ENCODE assay signal across 20 cellular contexts in the genomic region with DNA sequence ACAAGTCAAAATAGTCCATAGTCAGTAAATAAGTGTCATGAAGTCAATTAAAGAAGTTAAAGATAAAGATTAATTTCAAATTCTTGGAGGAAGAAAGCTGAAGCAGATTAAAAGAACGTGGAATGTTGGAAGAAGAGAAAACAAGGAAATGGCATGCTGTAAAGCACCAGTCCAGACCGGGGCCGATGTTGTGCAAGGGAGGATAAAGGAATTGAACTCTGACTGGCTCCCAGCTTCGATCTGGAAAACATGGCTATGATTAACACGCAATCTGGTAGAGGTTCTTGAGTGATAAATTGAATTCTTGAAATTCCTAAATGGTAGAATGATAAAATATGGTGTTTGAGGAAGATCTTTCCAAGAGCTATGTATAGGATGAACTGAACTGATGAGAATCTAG.
A peak's percentile ranks its signal among the peaks of the same experiment; 100 is the strongest.
DNase-seq lines count a peak whose midpoint lies in the region; TF ChIP-seq lines count a peak whose summit lies in the region.
"Had no signal": no experiment of that assay in that cellular context is flagged by ENCODE, and none has a peak within 500 bp of the region (broad histone marks: within the 10 kb centered on the region; RNA-seq: fewer than 3 reads in every experiment).

No MANE protein-coding gene starts in this region.

- no peaks in the 10 kb centered on the region for H3K9me3 ChIP-seq in mammary epithelial cell (replicated peaks; ENCODE audit: insufficient read depth, low read length)
- H3K9me3 ChIP-seq: HAP-1, lower lobe of right lung, psoas muscle, stomach had no signal

- H3K27me3 ChIP-seq in mammary epithelial cell (ENCODE audit: insufficient read depth, low read length) = no peaks in the 10 kb centered on the region
- H3K27me3 ChIP-seq: stomach had no signal

- no peak for TF ChIP-seq CTCF in AG04449 (IDR thresholded peaks at IDR 0.05; ENCODE audit: insufficient read depth, low read length, missing control alignments)
- no peak for TF ChIP-seq CTCF in epithelial cell of esophagus (IDR thresholded peaks at IDR 0.05; ENCODE audit: insufficient read depth, low read depth, low read length, missing control alignments)
- TF ChIP-seq CTCF in mammary epithelial cell (conservative IDR thresholded peaks at IDR 0.05 in 1 of 2, IDR thresholded peaks at IDR 0.05 in 1 of 2; ENCODE audit: extremely low read depth in 1 of 2, insufficient read depth in 1 of 2, low read depth in 1 of 2, low read length in 2 of 2) = no peak

- H3K9ac ChIP-seq in mammary epithelial cell (ENCODE audit: insufficient read depth, low read length) = no peak overlapping the region

- CTCF ChIA-PET in AG04449 (lab: Yijun Ruan, JAX) (interaction anchor here (1.2 to 1.4 kb wide), 2 partner anchors 9 to 10 kb away, joined by 3 to 5 read pairs; no protein-coding TSS in a partner anchor), mammary epithelial cell (lab: Charles Lee; ENCODE audit: low non-redundant PET) (no interaction called here)

- in situ Hi-C loops in mammary epithelial cell (cut with MboI; ENCODE audit: low sequenced_read_pairs in 2 of 2) = no loop called here

- no peaks in the 10 kb centered on the region for H3K79me2 ChIP-seq in mammary epithelial cell (ENCODE audit: insufficient read depth, low read length)

- dilution Hi-C loops in mammary epithelial cell (cut with HindIII; ENCODE audit: low sequenced_read_pairs) = no loop called here

- peak; percentile 21 for DNase-seq in AG04449 (ENCODE audit: low read depth, low spot score)
- DNase-seq in HCEC 1CT = peak; percentile 69
- DNase-seq in epithelial cell of esophagus (ENCODE audit: low read depth) = peak; percentile 32
- DNase-seq in mucosa of gallbladder (ENCODE audit: low spot score) = peak; percentile 65
- DNase-seq in effector CD8-positive, alpha-beta T cell (lab: John Stamatoyannopoulos, UW) = no peak
- DNase-seq in mammary epithelial cell = no peak
- no peak for DNase-seq in 8988T
- no peak for DNase-seq in NCI-H1092 (lab: John Stamatoyannopoulos, UW)
- DNase-seq: activated CD4-positive, alpha-beta T cell treated with anti-CD3 and anti-CD28 coated beads for 1 hour; activated CD8-positive, alpha-beta memory T cell treated with anti-CD3 and anti-CD28 coated beads, Interleukin-2, amount 50 U/mL, for 4 hours; dorsolateral prefrontal cortex; GDM1; lower lobe of right lung; naive thymus-derived CD4-positive, alpha-beta T cell; NCI-H146; NCI-H345; psoas muscle; SHP77; stomach had no signal

- 97% methylated on average over 5 of the region's 5 CpGs for WGBS in mammary epithelial cell (ENCODE audit: low coverage, missing lambda C conversion rate)

- POLR2A ChIA-PET in AG04449 (lab: Yijun Ruan, JAX) = no interaction called here

- H2AFZ ChIP-seq in mammary epithelial cell (ENCODE audit: low read depth, low read length) = no peak overlapping the region

- no peak overlapping the region for H3K27ac ChIP-seq in mammary epithelial cell (ENCODE audit: insufficient read depth, low read depth, low read length)
- H3K27ac ChIP-seq: dorsolateral prefrontal cortex, lower lobe of right lung, psoas muscle, stomach had no signal

- no peak overlapping the region for H3K4me3 ChIP-seq in AG04449 (ENCODE audit: low read depth, low read length)
- H3K4me3 ChIP-seq in epithelial cell of esophagus (ENCODE audit: low read length) = no peak overlapping the region
- H3K4me3 ChIP-seq in mammary epithelial cell (replicated peaks in 1 of 3; ENCODE audit: insufficient read depth in 1 of 3, low read depth in 2 of 3, low read length in 3 of 3) = no peak overlapping the region
- H3K4me3 ChIP-seq: dorsolateral prefrontal cortex, HAP-1, lower lobe of right lung, psoas muscle, stomach had no signal

- H3K4me2 ChIP-seq in mammary epithelial cell (ENCODE audit: insufficient read depth, low read depth, low read length) = no peak overlapping the region

- H4K20me1 ChIP-seq in mammary epithelial cell (ENCODE audit: insufficient read depth, low read length) = no peaks in the 10 kb centered on the region

- H3K36me3 ChIP-seq in mammary epithelial cell (ENCODE audit: insufficient read depth, low read length) = no peaks in the 10 kb centered on the region
- H3K36me3 ChIP-seq: HAP-1, lower lobe of right lung, stomach had no signal

- H3K4me1 ChIP-seq in mammary epithelial cell (ENCODE audit: insufficient read depth, low read length) = peaks cover 13% of the 10 kb centered on the region
- H3K4me1 ChIP-seq: lower lobe of right lung, psoas muscle had no signal

- BruUV-seq in mammary epithelial cell (replicated peaks; lab: Mats Ljungman, UMichigan) = no TSS peak

- intact Hi-C loops in mammary epithelial cell (cut with micrococcal nuclease) = no loop called here

Comparison
In these comparisons a context has a peak if more than half of its experiments do, and no peak if none do; other contexts are left out.
1. DNase-seq: peak in AG04449 (single experiment), HCEC 1CT (single experiment), epithelial cell of esophagus (single experiment) and mucosa of gallbladder (single experiment); none in effector CD8-positive, alpha-beta T cell (single experiment), mammary epithelial cell (single experiment), 8988T (single experiment) and NCI-H1092 (single experiment).